ENCODE assay signal across 20 cellular contexts in genomic region chr3:82067420-82067819, GRCh38.
A peak's percentile ranks its signal among the peaks of the same experiment; 100 is the strongest.
DNase-seq lines count a peak whose midpoint lies in the region; ATAC-seq, FAIRE-seq and TF ChIP-seq lines count a peak whose summit lies in the region.
"Had no signal": no experiment of that assay in that cellular context is flagged by ENCODE, and none has a peak within 500 bp of the region (broad histone marks: within the 10 kb centered on the region; RNA-seq: fewer than 3 reads in every experiment).

No MANE protein-coding gene starts in this region.

- no peaks in the 10 kb centered on the region for H3K79me1 ChIP-seq in H1 (ENCODE audit: low read depth, low read length)

- POLR2A ChIA-PET in H1 (lab: Charles Lee; ENCODE audit: partially characterized antibody): no interaction called here

- H4K91ac ChIP-seq in H1 (replicated peaks; ENCODE audit: insufficient read length, low read length): no peak overlapping the region

- dilution Hi-C loops in keratinocyte (cut with MboI; ENCODE audit: extremely low pct_ligation_motif_present, low sequenced_read_pairs): no loop called here

- no peak overlapping the region for H4K5ac ChIP-seq in H1 (ENCODE audit: insufficient read length, low read depth, low read length)

- H2BK15ac ChIP-seq in H1 (ENCODE audit: low read length): no peak overlapping the region

- H3K4me2 ChIP-seq in H1 (ENCODE audit: insufficient read depth in 1 of 2, low read depth in 2 of 2, low read length in 2 of 2): no peak overlapping the region
- H3K4me2 ChIP-seq in keratinocyte (ENCODE audit: control insufficient read depth, extremely low read depth, insufficient read depth, low read depth, low read length): peak overlapping the region; percentile 74
- H3K4me2 ChIP-seq: A549 had no signal

- H3K36me3 ChIP-seq in cardiac muscle cell (no peaks in the 10 kb centered on the region), H1 (ENCODE audit: control insufficient read depth in 2 of 4, insufficient read depth in 4 of 4, low read length in 3 of 4) (no peaks in the 10 kb centered on the region), keratinocyte (ENCODE audit: control insufficient read depth in 2 of 2, extremely low read depth in 1 of 2, insufficient read depth in 2 of 2, low read length in 2 of 2) (no peaks in the 10 kb centered on the region), SJCRH30 (no peaks in the 10 kb centered on the region)

- H3K9me3 ChIP-seq in cardiac muscle cell (ENCODE audit: low read depth) (no peaks in the 10 kb centered on the region), right cardiac atrium (ENCODE audit: control insufficient read depth, low read length) (no peaks in the 10 kb centered on the region), H1 (ENCODE audit: insufficient read depth in 2 of 2, low read depth in 1 of 2, low read length in 1 of 2) (no peaks in the 10 kb centered on the region), keratinocyte (ENCODE audit: control insufficient read depth, low read depth, low read length) (no peaks in the 10 kb centered on the region), SJCRH30 (replicated peaks) (no peaks in the 10 kb centered on the region)
- H3K9me3 ChIP-seq: A549, Caco-2 had no signal

- H3K4me3 ChIP-seq in cardiac muscle cell (no peak overlapping the region), right cardiac atrium (ENCODE audit: low read length) (no peak overlapping the region), H1 (ENCODE audit: extremely low read depth in 1 of 4, insufficient read depth in 2 of 4, low read depth in 3 of 4, low read length in 4 of 4) (no peak overlapping the region), keratinocyte (ENCODE audit: control insufficient read depth in 2 of 3, extremely low read depth in 1 of 3, insufficient read depth in 2 of 3, low read depth in 1 of 3, low read length in 3 of 3) (peak overlapping the region in 1 of 3 experiments; percentile 29), SJCRH30 (no peak overlapping the region)
- H3K4me3 ChIP-seq: A549 had no signal

- no peak overlapping the region for H2BK12ac ChIP-seq in H1 (ENCODE audit: low read depth, low read length)

- peak in 1 of 2 donors; percentile 57 for DNase-seq in cardiac muscle cell (ENCODE audit: low read depth in 1 of 2, low spot score in 1 of 2)
- no peak for DNase-seq in right cardiac atrium
- DNase-seq in H1 (ENCODE audit: low read depth in 1 of 2, low spot score in 2 of 2): no peak
- DNase-seq in keratinocyte (ENCODE audit: low read depth, low spot score): no peak
- DNase-seq in SJCRH30: no peak
- DNase-seq: AML-193; Caco-2; CD4-positive, alpha-beta T cell; GOT3; H9 had no signal

- H3K27ac ChIP-seq in cardiac muscle cell (peak overlapping the region; percentile 31), right cardiac atrium (ENCODE audit: low read length) (no peak overlapping the region), H1 (ENCODE audit: low read depth, low read length) (no peak overlapping the region), keratinocyte (ENCODE audit: control insufficient read depth, insufficient read depth, low read length) (no peak overlapping the region), SJCRH30 (no peak overlapping the region)
- H3K27ac ChIP-seq: 22Rv1, A549, C4-2B had no signal

- no peak overlapping the region for H2BK120ac ChIP-seq in H1 (replicated peaks; ENCODE audit: low read depth, low read length)

- ATAC-seq in right cardiac atrium (no peak), GM21737 (IDR thresholded peaks at IDR 0.05; ENCODE audit: unreplicated experiment) (no peak), HG02623 (IDR thresholded peaks at IDR 0.05; ENCODE audit: unreplicated experiment) (no peak)
- ATAC-seq: A549 had no signal

- H2BK20ac ChIP-seq in H1 (ENCODE audit: low read length): no peak overlapping the region

- no peak overlapping the region for H2BK5ac ChIP-seq in H1 (ENCODE audit: low read depth, low read length)

- no peaks in the 10 kb centered on the region for H3K27me3 ChIP-seq in cardiac muscle cell
- no peaks in the 10 kb centered on the region for H3K27me3 ChIP-seq in right cardiac atrium (ENCODE audit: control insufficient read depth, insufficient read depth)
- H3K27me3 ChIP-seq in H1 (replicated peaks in 1 of 4; ENCODE audit: control insufficient read depth in 3 of 4, extremely low read depth in 1 of 4, insufficient read depth in 3 of 4, low read length in 3 of 4): no peaks in the 10 kb centered on the region
- H3K27me3 ChIP-seq in keratinocyte (ENCODE audit: control insufficient read depth, extremely low read depth, insufficient read depth, low read length): no peaks in the 10 kb centered on the region
- H3K27me3 ChIP-seq in SJCRH30: no peaks in the 10 kb centered on the region

- WGBS in right cardiac atrium: 68% methylated on average over 7 of the region's 7 CpGs
- 96% methylated on average over 7 of the region's 7 CpGs; no CpG with 5 or more reads in 1 of the 2 experiments for WGBS in H1 (ENCODE audit: extremely low coverage in 1 of 2, insufficient coverage in 1 of 2, insufficient read length in 1 of 2, insufficient replicate concordance in 2 of 2, low coverage in 1 of 2, low lambda C conversion rate in 2 of 2, missing lambda C conversion rate in 1 of 2), 2 experiments

- H3K79me2 ChIP-seq in H1 (ENCODE audit: control insufficient read depth in 1 of 2, insufficient read depth in 2 of 2, low read length in 2 of 2) (no peaks in the 10 kb centered on the region), keratinocyte (ENCODE audit: control insufficient read depth, insufficient read depth, low read length) (no peaks in the 10 kb centered on the region)

- no peaks in the 10 kb centered on the region for H3K9me1 ChIP-seq in keratinocyte (ENCODE audit: control insufficient read depth, extremely low read depth, insufficient read depth, low read length)

- no peak overlapping the region for H2AK5ac ChIP-seq in H1 (ENCODE audit: low read depth, low read length)

- no peak overlapping the region for H3K56ac ChIP-seq in H1 (replicated peaks; ENCODE audit: insufficient read length, low read depth, low read length)

- no peak overlapping the region for H3K14ac ChIP-seq in H1 (ENCODE audit: insufficient read length)

- no peak for TF ChIP-seq CTCF in cardiac muscle cell (IDR thresholded peaks at IDR 0.05; ENCODE audit: low read depth, low read length)
- no peak for TF ChIP-seq CTCF in H1 (IDR thresholded peaks at IDR 0.05; ENCODE audit: control extremely low read depth in 1 of 3, insufficient read depth in 1 of 3, low read depth in 1 of 3, low read length in 3 of 3)
- TF ChIP-seq CTCF in keratinocyte (optimal IDR thresholded peaks at IDR 0.05 in 1 of 3, IDR thresholded peaks at IDR 0.05 in 1 of 3, conservative IDR thresholded peaks at IDR 0.05 in 1 of 3; ENCODE audit: extremely low read depth in 1 of 3, insufficient read depth in 2 of 3, low read length in 3 of 3): no peak

- TF ChIP-seq EP300 in H1 (IDR thresholded peaks at IDR 0.05; ENCODE audit: borderline replicate concordance in 1 of 2, low read depth in 2 of 2, low read length in 2 of 2): no peak

- H3K4me1 ChIP-seq in cardiac muscle cell (ENCODE audit: low read depth): peaks cover 6% of the 10 kb centered on the region
- no peaks in the 10 kb centered on the region for H3K4me1 ChIP-seq in right cardiac atrium (ENCODE audit: control insufficient read depth, insufficient read depth, low read length)
- H3K4me1 ChIP-seq in H1 (replicated peaks in 1 of 4; ENCODE audit: control insufficient read depth in 3 of 4, insufficient read depth in 4 of 4, low read length in 3 of 4): no peaks in the 10 kb centered on the region
- peaks cover 7% of the 10 kb centered on the region for H3K4me1 ChIP-seq in keratinocyte (ENCODE audit: control insufficient read depth, extremely low read depth, insufficient read depth, low read length)
- H3K4me1 ChIP-seq in SJCRH30: no peaks in the 10 kb centered on the region
- H3K4me1 ChIP-seq: A549, Caco-2 had no signal

- H3K23ac ChIP-seq in H1 (ENCODE audit: insufficient read length): no peak overlapping the region

- H3K23me2 ChIP-seq in H1 (ENCODE audit: low read depth, low read length): no peaks in the 10 kb centered on the region

- no peak overlapping the region for H4K8ac ChIP-seq in H1 (ENCODE audit: extremely low read depth, insufficient read depth, low read length)

- no peak for TF ChIP-seq RAD21 in H1 (IDR thresholded peaks at IDR 0.05 in 1 of 2, conservative IDR thresholded peaks at IDR 0.05 in 1 of 2; ENCODE audit: low read depth in 2 of 2, low read length in 2 of 2)

- intact Hi-C loops in right cardiac atrium (cut with DNase I): no loop called here

- H3K9ac ChIP-seq in H1 (replicated peaks in 1 of 4; ENCODE audit: extremely low read depth in 1 of 4, low read depth in 3 of 4, low read length in 3 of 4): no peak overlapping the region
- H3K9ac ChIP-seq in keratinocyte (ENCODE audit: control insufficient read depth, extremely low read depth, insufficient read depth, low read length): peak overlapping the region; percentile 15

- FAIRE-seq in H1 (lab: Jason Lieb, UNC): no peak
- FAIRE-seq in keratinocyte (lab: Jason Lieb, UNC): peak; percentile 49
- FAIRE-seq: A549, D721Med, G401.6, GM12891, GM19239, HepG2 had no signal

- H4K20me1 ChIP-seq in H1 (replicated peaks in 1 of 2; ENCODE audit: control insufficient read depth in 1 of 2, insufficient read depth in 2 of 2, low read length in 2 of 2) (no peaks in the 10 kb centered on the region), keratinocyte (ENCODE audit: control insufficient read depth, extremely low read depth, insufficient read depth, low read length) (no peaks in the 10 kb centered on the region)

- no peak overlapping the region for H3K18ac ChIP-seq in H1 (ENCODE audit: extremely low read depth, low read length)

- CTCF ChIA-PET in H1 (lab: Charles Lee; ENCODE audit: partially characterized antibody): interaction anchor here (0.7 to 2.1 kb wide), 5 partner anchors 72 to 170 kb away, joined by 3 to 6 read pairs (median 4); no protein-coding TSS in a partner anchor

- no peak for TF ChIP-seq POLR2A in H1 (IDR thresholded peaks at IDR 0.05; ENCODE audit: control extremely low read depth in 1 of 2, low read depth in 2 of 2, low read length in 2 of 2)

- no peak overlapping the region for H3K4ac ChIP-seq in H1 (replicated peaks; ENCODE audit: insufficient read length, low read depth, low read length)

- H2AFZ ChIP-seq in H1 (ENCODE audit: low read length) (0 out of 2 replicates have a peak overlapping the region, but pooled peaks have one; percentile 70), keratinocyte (ENCODE audit: control insufficient read depth, low read length) (peak overlapping the region; percentile 80)

TF ChIP-seq in H1, 55 proteins besides CTCF, POLR2A, EP300 and RAD21:
- no peak for TF ChIP-seq EZH2 (IDR thresholded peaks at IDR 0.05; ENCODE audit: low read depth, low read length, severe bottlenecking)
